ENCODE assay signal across 8 cellular contexts in genomic region chr14:93994919-93995682, GRCh38. TPM values are rescaled to one million over a fixed set of nuclear protein-coding genes. Genes with fewer than 3 reads are reported as not detected.
DNase-seq lines count a peak whose midpoint lies in the region; ATAC-seq, FAIRE-seq and TF ChIP-seq lines count a peak whose summit lies in the region.

No MANE protein-coding gene starts in this region.

- peak overlapping the region; percentile 70 for H3K4me2 ChIP-seq in keratinocyte (ENCODE audit: control insufficient read depth, extremely low read depth, insufficient read depth, low read depth, low read length)

- H3K27me3 ChIP-seq in keratinocyte (ENCODE audit: control insufficient read depth, extremely low read depth, insufficient read depth, low read length) (peaks cover 6% of the 10 kb centered on the region), thoracic aorta (replicated peaks; ENCODE audit: insufficient read depth) (no peaks in the 10 kb centered on the region), HAP-1 (ENCODE audit: low read depth) (no peaks in the 10 kb centered on the region)

- dilution Hi-C loops in keratinocyte (cut with MboI; ENCODE audit: extremely low pct_ligation_motif_present, low sequenced_read_pairs) = no loop called here

- H3K27me3 Mint-ChIP-seq in activated naive CD4-positive, alpha-beta T cell treated with anti-CD3 and anti-CD28 coated beads, Interleukin-2, amount 10 ng/mL, durations not matched to agents 7 days and 5 days = peaks cover 37% of the 10 kb centered on the region
- peaks cover 0 to 10% of the 10 kb centered on the region in 2 donors for H3K27me3 Mint-ChIP-seq in effector memory CD8-positive, alpha-beta T cell

- H3K27ac ChIP-seq in keratinocyte (ENCODE audit: control insufficient read depth, insufficient read depth, low read length) = peak overlapping the region; percentile 30
- H3K27ac ChIP-seq in thoracic aorta = peak overlapping the region; percentile 89 to 92

- H3K27ac Mint-ChIP-seq in activated naive CD4-positive, alpha-beta T cell treated with anti-CD3 and anti-CD28 coated beads, Interleukin-2, amount 10 ng/mL, durations not matched to agents 7 days and 5 days = no peak overlapping the region
- H3K27ac Mint-ChIP-seq in activated naive CD4-positive, alpha-beta T cell treated with anti-CD3 and anti-CD28 coated beads, Interleukin-2, amount 50 U/mL, for 72 hours = peak overlapping the region in 1 of 2 donors; percentile 61
- peak overlapping the region in 1 of 2 donors; percentile 32 for H3K27ac Mint-ChIP-seq in effector memory CD8-positive, alpha-beta T cell

- TF ChIP-seq CTCF in keratinocyte (optimal IDR thresholded peaks at IDR 0.05 in 1 of 3, IDR thresholded peaks at IDR 0.05 in 1 of 3, conservative IDR thresholded peaks at IDR 0.05 in 1 of 3; ENCODE audit: extremely low read depth in 1 of 3, insufficient read depth in 2 of 3, low read length in 3 of 3) (no peak), thoracic aorta (IDR thresholded peaks at IDR 0.05) (no peak)

- H3K4me3 ChIP-seq in keratinocyte (ENCODE audit: control insufficient read depth in 2 of 3, extremely low read depth in 1 of 3, insufficient read depth in 2 of 3, low read depth in 1 of 3, low read length in 3 of 3) (peak overlapping the region in 2 of 3 experiments; percentile 11 to 52), thoracic aorta (peak overlapping the region; percentile 56), HAP-1 (no peak overlapping the region)

- peak; percentile 98 for FAIRE-seq in keratinocyte (lab: Jason Lieb, UNC)

- H3K4me1 Mint-ChIP-seq in activated naive CD4-positive, alpha-beta T cell treated with anti-CD3 and anti-CD28 coated beads, Interleukin-2, amount 10 ng/mL, durations not matched to agents 7 days and 5 days = peaks cover 25% of the 10 kb centered on the region
- H3K4me1 Mint-ChIP-seq in effector memory CD8-positive, alpha-beta T cell (ENCODE audit: low read depth in 2 of 2) = no peaks in the 10 kb centered on the region

- in situ Hi-C loops in HAP-1 (cut with MboI; ENCODE audit: low sequenced_read_pairs) = no loop called here

- H2AFZ ChIP-seq in keratinocyte (ENCODE audit: control insufficient read depth, low read length) = peak overlapping the region; percentile 77

- no peaks in the 10 kb centered on the region for H3K36me3 Mint-ChIP-seq in activated naive CD4-positive, alpha-beta T cell treated with anti-CD3 and anti-CD28 coated beads, Interleukin-2, amount 10 ng/mL, durations not matched to agents 7 days and 5 days
- no peaks in the 10 kb centered on the region for H3K36me3 Mint-ChIP-seq in activated naive CD4-positive, alpha-beta T cell treated with anti-CD3 and anti-CD28 coated beads, Interleukin-2, amount 50 U/mL, for 72 hours
- peaks cover 3% of the 10 kb centered on the region for H3K36me3 Mint-ChIP-seq in effector memory CD8-positive, alpha-beta T cell (ENCODE audit: insufficient read depth)

- peak overlapping the region; percentile 13 for H3K9ac ChIP-seq in keratinocyte (ENCODE audit: control insufficient read depth, extremely low read depth, insufficient read depth, low read length)

- H3K9me1 ChIP-seq in keratinocyte (ENCODE audit: control insufficient read depth, extremely low read depth, insufficient read depth, low read length) = peaks cover 3% of the 10 kb centered on the region

- no peaks in the 10 kb centered on the region for H3K79me2 ChIP-seq in keratinocyte (ENCODE audit: control insufficient read depth, insufficient read depth, low read length)

- CTCF ChIA-PET in activated naive CD4-positive, alpha-beta T cell treated with anti-CD3 and anti-CD28 coated beads, Interleukin-2, amount 10 ng/mL, durations not matched to agents 7 days and 5 days (lab: Charles Lee) = interaction anchor here (1.2 to 7.2 kb wide), 3 partner anchors 10 to 54 kb away, joined by 5 to 186 read pairs (median 6); no protein-coding TSS in a partner anchor

- H4K20me1 ChIP-seq in keratinocyte (ENCODE audit: control insufficient read depth, extremely low read depth, insufficient read depth, low read length) = no peaks in the 10 kb centered on the region

- peak; percentile 83 to 93 for ATAC-seq in activated naive CD4-positive, alpha-beta T cell treated with anti-CD3 and anti-CD28 coated beads, Interleukin-2, amount 50 U/mL, for 72 hours
- peak; percentile 93 for ATAC-seq in thoracic aorta (ENCODE audit: insufficient number of reproducible peaks, low FRiP score, low read depth)
- ATAC-seq in effector memory CD8-positive, alpha-beta T cell (replicated peaks) = no peak

- H3K9me3 Mint-ChIP-seq in activated naive CD4-positive, alpha-beta T cell treated with anti-CD3 and anti-CD28 coated beads, Interleukin-2, amount 10 ng/mL, durations not matched to agents 7 days and 5 days = no peaks in the 10 kb centered on the region
- peaks cover 0 to 1% of the 10 kb centered on the region in 2 donors for H3K9me3 Mint-ChIP-seq in activated naive CD4-positive, alpha-beta T cell treated with anti-CD3 and anti-CD28 coated beads, Interleukin-2, amount 50 U/mL, for 72 hours
- no peaks in the 10 kb centered on the region for H3K9me3 Mint-ChIP-seq in effector memory CD8-positive, alpha-beta T cell

- DNase-seq in activated naive CD4-positive, alpha-beta T cell treated with Interleukin-2 at 50 U/mL for 16 hours = peak; percentile 77
- no peak for DNase-seq in activated naive CD4-positive, alpha-beta T cell treated with anti-CD3 and anti-CD28 coated beads, Interleukin-2, amount 10 ng/mL, durations not matched to agents 7 days and 5 days
- peak in 1 of 2 donors; percentile 40 for DNase-seq in activated naive CD4-positive, alpha-beta T cell treated with anti-CD3 and anti-CD28 coated beads, Interleukin-2, amount 50 U/mL, for 72 hours (ENCODE audit: low spot score in 2 of 2)
- DNase-seq in keratinocyte (ENCODE audit: low read depth, low spot score) (peak; percentile 50), thoracic aorta (ENCODE audit: low spot score) (peak; percentile 81), Kasumi-1 (lab: John Stamatoyannopoulos, UW) (no peak), HAP-1 (ENCODE audit: low spot score in 2 of 2) (no peak)
- DNase-seq in effector memory CD8-positive, alpha-beta T cell = no peak

- no peaks in the 10 kb centered on the region for H3K36me3 ChIP-seq in keratinocyte (ENCODE audit: control insufficient read depth in 2 of 2, extremely low read depth in 1 of 2, insufficient read depth in 2 of 2, low read length in 2 of 2)
- H3K36me3 ChIP-seq in thoracic aorta = no peaks in the 10 kb centered on the region
- H3K36me3 ChIP-seq in HAP-1 (replicated peaks) = no peaks in the 10 kb centered on the region

- no peak overlapping the region for H3K4me3 Mint-ChIP-seq in activated naive CD4-positive, alpha-beta T cell treated with anti-CD3 and anti-CD28 coated beads, Interleukin-2, amount 10 ng/mL, durations not matched to agents 7 days and 5 days
- no peak overlapping the region for H3K4me3 Mint-ChIP-seq in effector memory CD8-positive, alpha-beta T cell

- H3K9me3 ChIP-seq in keratinocyte (ENCODE audit: control insufficient read depth, low read depth, low read length) (no peaks in the 10 kb centered on the region), thoracic aorta (no peaks in the 10 kb centered on the region), HAP-1 (no peaks in the 10 kb centered on the region)

- peaks cover 11% of the 10 kb centered on the region for H3K4me1 ChIP-seq in keratinocyte (ENCODE audit: control insufficient read depth, extremely low read depth, insufficient read depth, low read length)
- peaks cover 15 to 39% of the 10 kb centered on the region in 2 donors for H3K4me1 ChIP-seq in thoracic aorta (ENCODE audit: control insufficient read depth in 1 of 2, low read depth in 2 of 2)
- H3K4me1 ChIP-seq in HAP-1 = no peaks in the 10 kb centered on the region

RNA-seq across cellular contexts. Expression of gene CCDC197, which starts 2.0 kb away (rescaled TPM):
- under 1 TPM; 0.20 to 0.49 TPM for total RNA-seq in activated naive CD4-positive, alpha-beta T cell treated with anti-CD3 and anti-CD28 coated beads, Interleukin-2, amount 50 U/mL, for 72 hours
- polyA plus RNA-seq in keratinocyte = not detected in 3 replicates
- not detected for polyA plus RNA-seq in keratinocyte (2011; ENCODE audit: low read depth)
- not detected in 2 replicates for polyA plus RNA-seq in keratinocyte (2011; cell fraction: cytosol; rRNA removed)
- not detected in 2 replicates for polyA plus RNA-seq in keratinocyte (2011; cell fraction: nucleus; rRNA removed)
- not detected in 2 replicates for polyA plus RNA-seq in keratinocyte (2012; ENCODE audit: low replicate concordance)
- polyA minus RNA-seq in keratinocyte = not detected in 3 replicates
- polyA minus RNA-seq in keratinocyte (2011; cell fraction: cytosol; rRNA and poly(A)+ RNA removed) = not detected
- polyA minus RNA-seq in keratinocyte (2011; cell fraction: nucleus; rRNA and poly(A)+ RNA removed) = not detected in 2 replicates
- not detected for total RNA-seq in thoracic aorta

RNA-seq across cellular contexts. Expression of gene ASB2, which starts 18.7 kb away (rescaled TPM):
- 10 to 100 TPM; 12.9 to 50.0 TPM for total RNA-seq in activated naive CD4-positive, alpha-beta T cell treated with anti-CD3 and anti-CD28 coated beads, Interleukin-2, amount 50 U/mL, for 72 hours
- 0.31 to 1.7 TPM (median 0.56 TPM) in 3 replicates for polyA plus RNA-seq in keratinocyte
- 0.32 TPM for polyA plus RNA-seq in keratinocyte (2011; ENCODE audit: low read depth)
- 0.36 and 0.62 TPM in 2 replicates for polyA plus RNA-seq in keratinocyte (2011; cell fraction: cytosol; rRNA removed)
- polyA plus RNA-seq in keratinocyte (2011; cell fraction: nucleus; rRNA removed) = 1.1 and 1.2 TPM in 2 replicates
- polyA plus RNA-seq in keratinocyte (2012; ENCODE audit: low replicate concordance) = 0.25 and 0.34 TPM in 2 replicates
- 0.10 to 0.66 TPM (median 0.13 TPM) in 3 replicates for polyA minus RNA-seq in keratinocyte
- polyA minus RNA-seq in keratinocyte (2011; cell fraction: cytosol; rRNA and poly(A)+ RNA removed) = 0.96 TPM
- polyA minus RNA-seq in keratinocyte (2011; cell fraction: nucleus; rRNA and poly(A)+ RNA removed) = 0.23 and 0.74 TPM in 2 replicates
- 10 to 100 TPM; 47.2 to 48.3 TPM for total RNA-seq in thoracic aorta

RNA-seq across cellular contexts. Expression of gene OTUB2, which starts 31.0 kb away (rescaled TPM):
- total RNA-seq in activated naive CD4-positive, alpha-beta T cell treated with anti-CD3 and anti-CD28 coated beads, Interleukin-2, amount 50 U/mL, for 72 hours = 1 to 10 TPM; 1.2 to 2.3 TPM
- polyA plus RNA-seq in keratinocyte = 2.6 to 4.8 TPM (median 3.5 TPM) in 3 replicates
- polyA plus RNA-seq in keratinocyte (2011; ENCODE audit: low read depth) = 3.0 TPM
- polyA plus RNA-seq in keratinocyte (2011; cell fraction: cytosol; rRNA removed) = 3.5 and 3.6 TPM in 2 replicates
- polyA plus RNA-seq in keratinocyte (2011; cell fraction: nucleus; rRNA removed) = 4.5 and 5.3 TPM in 2 replicates
- polyA plus RNA-seq in keratinocyte (2012; ENCODE audit: low replicate concordance) = 4.5 and 4.7 TPM in 2 replicates
- 8.5 to 14.3 TPM (median 10.1 TPM) in 3 replicates for polyA minus RNA-seq in keratinocyte
- 8.8 TPM for polyA minus RNA-seq in keratinocyte (2011; cell fraction: cytosol; rRNA and poly(A)+ RNA removed)
- 5.2 and 8.1 TPM in 2 replicates for polyA minus RNA-seq in keratinocyte (2011; cell fraction: nucleus; rRNA and poly(A)+ RNA removed)
- under 1 TPM; 0.14 to 0.71 TPM for total RNA-seq in thoracic aorta

Comparison
In these comparisons a context has a peak if more than half of its experiments do, and no peak if none do; other contexts are left out.
1. DNase-seq: peak in activated naive CD4-positive, alpha-beta T cell treated with Interleukin-2 at 50 U/mL for 16 hours (single experiment), keratinocyte (single experiment) and thoracic aorta (single experiment); none in activated naive CD4-positive, alpha-beta T cell treated with anti-CD3 and anti-CD28 coated beads, Interleukin-2, amount 10 ng/mL, durations not matched to agents 7 days and 5 days (single experiment), Kasumi-1 (0 of 2), HAP-1 (0 of 2) and effector memory CD8-positive, alpha-beta T cell (0 of 3).